8 cellular contexts compared by ENCODE assay signal in the genomic region with DNA sequence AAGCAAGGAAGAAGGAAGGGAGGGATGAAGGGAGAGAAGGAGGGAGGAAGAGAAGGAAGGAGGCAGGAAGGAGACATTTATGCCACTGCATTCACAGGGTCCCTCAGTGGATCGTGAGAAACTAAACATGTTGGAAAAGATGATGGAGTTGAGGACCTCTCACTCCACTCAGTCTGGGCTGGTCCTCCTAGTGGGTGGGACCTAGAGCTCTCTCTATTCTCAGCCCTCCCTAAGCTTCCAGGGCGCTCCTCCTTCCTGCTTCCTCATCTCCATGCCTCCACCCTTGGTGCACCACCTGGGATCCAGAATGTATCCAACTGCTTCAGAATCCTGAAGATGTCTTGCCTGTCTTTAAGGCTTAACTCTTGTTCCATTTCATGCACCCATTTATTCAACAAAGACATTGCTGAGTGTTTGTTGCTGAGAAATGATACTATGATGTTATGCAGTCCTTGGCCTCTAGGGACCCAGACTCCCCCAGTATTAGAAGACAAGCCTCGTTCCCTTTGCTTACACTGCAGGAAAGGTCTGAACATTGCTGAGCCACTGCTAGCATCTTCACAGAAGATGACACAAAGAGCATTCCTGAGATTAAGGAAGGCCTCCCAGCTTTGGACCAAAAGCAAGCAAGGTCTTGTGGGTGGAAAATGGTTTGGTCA.
DNase-seq lines count a peak whose midpoint lies in the region; ATAC-seq and TF ChIP-seq lines count a peak whose summit lies in the region.

No MANE protein-coding gene starts in this region.

- CTCF ChIA-PET in SK-N-SH (lab: Yijun Ruan, JAX) = interaction anchor here (0.7 to 4.9 kb wide), 10 partner anchors 8 to 115 kb away, joined by 3 to 50 read pairs (median 5); no protein-coding TSS in a partner anchor

- H3K4me2 ChIP-seq in SK-N-SH = no peak overlapping the region
- no peak overlapping the region for H3K4me2 ChIP-seq in osteoblast (ENCODE audit: insufficient read depth, low read length)

- H3K4me3 ChIP-seq in SK-N-SH (ENCODE audit: low read depth in 2 of 2, low read length in 1 of 2) (no peak overlapping the region), osteoblast (ENCODE audit: insufficient read depth, low read length) (no peak overlapping the region)

- H3K4me1 ChIP-seq in SK-N-SH (ENCODE audit: control insufficient read depth in 1 of 2, insufficient read depth in 2 of 2, low read depth in 1 of 2, low read length in 1 of 2) = peaks cover 0 to 2% of the 10 kb centered on the region in 2 experiments; a peak in 1 of 4 replicates
- H3K4me1 ChIP-seq in osteoblast (ENCODE audit: insufficient read depth, low read length) = no peaks in the 10 kb centered on the region

- H3K36me3 ChIP-seq in SK-N-SH (replicated peaks in 1 of 2; ENCODE audit: control insufficient read depth in 1 of 2, insufficient read depth in 2 of 2, low read length in 1 of 2) (no peaks in the 10 kb centered on the region), osteoblast (ENCODE audit: insufficient read depth, low read length) (no peaks in the 10 kb centered on the region)

- no peak for TF ChIP-seq RAD21 in SK-N-SH (IDR thresholded peaks at IDR 0.05; ENCODE audit: low read length)

- H3K79me2 ChIP-seq in SK-N-SH (ENCODE audit: insufficient read depth) = no peaks in the 10 kb centered on the region
- H3K79me2 ChIP-seq in osteoblast (ENCODE audit: insufficient read depth, low read length) = no peaks in the 10 kb centered on the region

- TF ChIP-seq EP300 in SK-N-SH (IDR thresholded peaks at IDR 0.05; ENCODE audit: borderline replicate concordance in 1 of 2, low read depth in 1 of 2, low read length in 1 of 2) = no peak

- WGBS in SK-N-SH (ENCODE audit: low lambda C conversion rate) = 83% methylated on average over 3 of the region's 3 CpGs

- H2AFZ ChIP-seq in SK-N-SH (ENCODE audit: low read depth) (no peak overlapping the region), osteoblast (ENCODE audit: low read length) (no peak overlapping the region)

- TF ChIP-seq CTCF in SK-N-SH (IDR thresholded peaks at IDR 0.05) (peak; percentile 53), osteoblast (IDR thresholded peaks at IDR 0.05; ENCODE audit: extremely low read depth, low read depth, low read length) (peak; percentile 12)

- ATAC-seq in HG02840 (IDR thresholded peaks at IDR 0.05; ENCODE audit: low FRiP score, unreplicated experiment) = peak; percentile 55

- DNase-seq in NCI-H1417 (lab: John Stamatoyannopoulos, UW) (peak in 2 of 3 experiments; percentile 15 to 24), NCI-H1417 treated with DMSO at 0.1 percent for 48 hours (lab: John Stamatoyannopoulos, UW) (no peak), SK-N-SH (peak; percentile 36), osteoblast (ENCODE audit: insufficient read length, low spot score, missing footprints) (no peak), anterior cingulate cortex (lab: John Stamatoyannopoulos, UW) (no peak)
- DNase-seq in activated T-cell treated with anti-CD3 and anti-CD28 coated beads, Interleukin-2, amount 50 U/mL, for 1 hour = no peak
- DNase-seq in activated effector memory CD4-positive, alpha-beta T cell treated with anti-CD3 and anti-CD28 coated beads, Interleukin-2, amount 50 U/mL, for 16 hours = no peak

- H3K9me3 ChIP-seq in SK-N-SH (no peaks in the 10 kb centered on the region), osteoblast (ENCODE audit: low read depth, low read length) (no peaks in the 10 kb centered on the region)

- POLR2A ChIA-PET in SK-N-SH (lab: Yijun Ruan, JAX) = no interaction called here

- H3K27me3 ChIP-seq in SK-N-SH (ENCODE audit: insufficient read depth) = peaks cover 6% of the 10 kb centered on the region; the same call in 1 of the 2 replicates
- peaks cover 2% of the 10 kb centered on the region for H3K27me3 ChIP-seq in osteoblast (ENCODE audit: insufficient read depth, low read length)

- H3K9ac ChIP-seq in SK-N-SH = no peak overlapping the region

- H3F3A ChIP-seq in SK-N-SH (replicated peaks; ENCODE audit: insufficient read depth) = no peaks in the 10 kb centered on the region

- H4K20me1 ChIP-seq in SK-N-SH (ENCODE audit: insufficient read depth) (no peaks in the 10 kb centered on the region), osteoblast (ENCODE audit: insufficient read depth, low read length) (no peaks in the 10 kb centered on the region)

- no peak overlapping the region for H3K27ac ChIP-seq in SK-N-SH (ENCODE audit: low read depth in 2 of 2, low read length in 1 of 2)
- no peak overlapping the region for H3K27ac ChIP-seq in osteoblast (ENCODE audit: low read depth, low read length)

- H3K9me2 ChIP-seq in SK-N-SH = no peaks in the 10 kb centered on the region

TF ChIP-seq in SK-N-SH, 30 proteins besides CTCF, POLR2A, EP300 and RAD21:
- TF ChIP-seq CHD2 (IDR thresholded peaks at IDR 0.05; ENCODE audit: low read length, partially characterized antibody) (no peak), MXI1 (IDR thresholded peaks at IDR 0.05; ENCODE audit: low read depth, low read length) (no peak)
- TF ChIP-seq, protein P1, sequence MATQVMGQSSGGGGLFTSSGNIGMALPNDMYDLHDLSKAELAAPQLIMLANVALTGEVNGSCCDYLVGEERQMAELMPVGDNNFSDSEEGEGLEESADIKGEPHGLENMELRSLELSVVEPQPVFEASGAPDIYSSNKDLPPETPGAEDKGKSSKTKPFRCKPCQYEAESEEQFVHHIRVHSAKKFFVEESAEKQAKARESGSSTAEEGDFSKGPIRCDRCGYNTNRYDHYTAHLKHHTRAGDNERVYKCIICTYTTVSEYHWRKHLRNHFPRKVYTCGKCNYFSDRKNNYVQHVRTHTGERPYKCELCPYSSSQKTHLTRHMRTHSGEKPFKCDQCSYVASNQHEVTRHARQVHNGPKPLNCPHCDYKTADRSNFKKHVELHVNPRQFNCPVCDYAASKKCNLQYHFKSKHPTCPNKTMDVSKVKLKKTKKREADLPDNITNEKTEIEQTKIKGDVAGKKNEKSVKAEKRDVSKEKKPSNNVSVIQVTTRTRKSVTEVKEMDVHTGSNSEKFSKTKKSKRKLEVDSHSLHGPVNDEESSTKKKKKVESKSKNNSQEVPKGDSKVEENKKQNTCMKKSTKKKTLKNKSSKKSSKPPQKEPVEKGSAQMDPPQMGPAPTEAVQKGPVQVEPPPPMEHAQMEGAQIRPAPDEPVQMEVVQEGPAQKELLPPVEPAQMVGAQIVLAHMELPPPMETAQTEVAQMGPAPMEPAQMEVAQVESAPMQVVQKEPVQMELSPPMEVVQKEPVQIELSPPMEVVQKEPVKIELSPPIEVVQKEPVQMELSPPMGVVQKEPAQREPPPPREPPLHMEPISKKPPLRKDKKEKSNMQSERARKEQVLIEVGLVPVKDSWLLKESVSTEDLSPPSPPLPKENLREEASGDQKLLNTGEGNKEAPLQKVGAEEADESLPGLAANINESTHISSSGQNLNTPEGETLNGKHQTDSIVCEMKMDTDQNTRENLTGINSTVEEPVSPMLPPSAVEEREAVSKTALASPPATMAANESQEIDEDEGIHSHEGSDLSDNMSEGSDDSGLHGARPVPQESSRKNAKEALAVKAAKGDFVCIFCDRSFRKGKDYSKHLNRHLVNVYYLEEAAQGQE (IDR thresholded peaks at IDR 0.05; ENCODE audit: low read depth, low read length) = no peak
- TF ChIP-seq, protein P2, sequence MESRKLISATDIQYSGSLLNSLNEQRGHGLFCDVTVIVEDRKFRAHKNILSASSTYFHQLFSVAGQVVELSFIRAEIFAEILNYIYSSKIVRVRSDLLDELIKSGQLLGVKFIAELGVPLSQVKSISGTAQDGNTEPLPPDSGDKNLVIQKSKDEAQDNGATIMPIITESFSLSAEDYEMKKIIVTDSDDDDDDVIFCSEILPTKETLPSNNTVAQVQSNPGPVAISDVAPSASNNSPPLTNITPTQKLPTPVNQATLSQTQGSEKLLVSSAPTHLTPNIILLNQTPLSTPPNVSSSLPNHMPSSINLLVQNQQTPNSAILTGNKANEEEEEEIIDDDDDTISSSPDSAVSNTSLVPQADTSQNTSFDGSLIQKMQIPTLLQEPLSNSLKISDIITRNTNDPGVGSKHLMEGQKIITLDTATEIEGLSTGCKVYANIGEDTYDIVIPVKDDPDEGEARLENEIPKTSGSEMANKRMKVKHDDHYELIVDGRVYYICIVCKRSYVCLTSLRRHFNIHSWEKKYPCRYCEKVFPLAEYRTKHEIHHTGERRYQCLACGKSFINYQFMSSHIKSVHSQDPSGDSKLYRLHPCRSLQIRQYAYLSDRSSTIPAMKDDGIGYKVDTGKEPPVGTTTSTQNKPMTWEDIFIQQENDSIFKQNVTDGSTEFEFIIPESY (IDR thresholded peaks at IDR 0.05; ENCODE audit: borderline replicate concordance, low read depth) = no peak

Comparison
In these comparisons a context has a peak if more than half of its experiments do, and no peak if none do; other contexts are left out.
1. DNase-seq: peak in NCI-H1417 (2 of 3) and SK-N-SH (single experiment); none in NCI-H1417 treated with DMSO at 0.1 percent for 48 hours (single experiment), osteoblast (single experiment), activated T-cell treated with anti-CD3 and anti-CD28 coated beads, Interleukin-2, amount 50 U/mL, for 1 hour (single experiment), anterior cingulate cortex (0 of 58) and activated effector memory CD4-positive, alpha-beta T cell treated with anti-CD3 and anti-CD28 coated beads, Interleukin-2, amount 50 U/mL, for 16 hours (single experiment).